Comparison of ENCODE assay signal across 7 cellular contexts in the genomic region with DNA sequence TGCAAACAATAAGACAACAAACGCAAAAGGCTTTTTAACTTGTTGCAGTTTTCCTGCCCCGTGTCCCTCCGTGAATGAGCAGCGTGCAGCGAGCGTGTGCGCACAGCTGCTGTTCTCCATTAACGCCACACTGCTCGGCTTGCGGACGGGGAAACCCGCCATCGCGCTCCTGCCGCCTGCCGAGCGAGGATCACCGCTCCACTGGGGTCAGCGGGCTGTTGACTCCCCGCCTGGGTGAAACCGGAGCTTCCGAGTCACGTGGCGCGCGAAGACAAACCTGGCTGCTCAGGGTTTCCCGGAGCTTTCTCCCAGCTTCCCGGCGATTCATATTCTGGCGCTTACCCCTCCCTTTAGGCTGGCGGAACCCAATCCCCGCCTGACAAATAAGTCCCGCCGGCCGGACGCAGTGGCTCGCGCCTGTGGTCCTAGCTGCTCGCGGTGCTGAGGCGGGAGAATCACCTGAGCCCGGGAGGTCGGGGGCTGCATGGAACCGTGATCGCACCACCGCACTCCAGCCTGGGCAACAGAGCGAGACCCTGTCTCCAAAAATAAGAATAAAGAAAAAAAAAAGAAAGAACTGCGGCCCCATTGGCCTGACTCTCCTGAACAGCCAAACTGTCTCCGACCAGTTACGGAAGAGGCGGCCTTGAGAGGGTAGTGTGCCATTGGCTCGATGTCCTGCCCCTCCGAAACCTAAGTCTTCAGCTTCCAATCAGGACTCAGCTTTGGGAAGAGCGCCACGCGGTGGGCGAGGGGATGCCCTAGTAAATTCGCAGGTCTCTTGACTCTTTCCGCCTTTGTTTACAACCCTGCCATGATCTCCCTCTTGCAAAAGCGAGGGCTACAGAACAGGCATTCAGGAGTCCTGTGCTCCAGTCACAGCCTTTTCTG. TPM values are rescaled to one million over a fixed set of nuclear protein-coding genes. Genes with fewer than 3 reads are reported as not detected.
DNase-seq lines count a peak whose midpoint lies in the region; ATAC-seq, FAIRE-seq and TF ChIP-seq lines count a peak whose summit lies in the region.

CREB3L4 (plus strand) TSS at position 794 of the 891 bp plus-strand sequence. CDS start 624 bp downstream, outside the sequence.

- peak within 1 kb of the TSS; percentile 100 for H3K4me2 ChIP-seq in astrocyte (ENCODE audit: low read length)

- H2AFZ ChIP-seq in astrocyte (ENCODE audit: low read depth, low read length) = peak within 1 kb of the TSS; percentile 87

- ATAC-seq in GM18505 (IDR thresholded peaks at IDR 0.05; ENCODE audit: unreplicated experiment) (peak; percentile 59), HG02970 (IDR thresholded peaks at IDR 0.05; ENCODE audit: low FRiP score, unreplicated experiment) (peak; percentile 60)

- DNase-seq in NCI-H187 (lab: John Stamatoyannopoulos, UW) (peak; percentile 99), T-helper 2 cell (peak in 4 of 5 experiments; percentile 75 to 98 (median 79)), astrocyte (ENCODE audit: low read depth) (peak; percentile 99), hepatic stellate cell (ENCODE audit: low spot score) (peak; percentile 96)

- H3K4me3 Mint-ChIP-seq in astrocyte (ENCODE audit: unreplicated experiment) = peak within 1 kb of the TSS; percentile 90

- no peaks in the 10 kb centered on the region for H3K36me3 Mint-ChIP-seq in astrocyte (ENCODE audit: low read depth, unreplicated experiment)

- H3K9ac ChIP-seq in astrocyte (ENCODE audit: low read length) (peak within 1 kb of the TSS; percentile 81), rectal smooth muscle tissue (ENCODE audit: low read length) (peak within 1 kb of the TSS; percentile 53)

- H3K27ac Mint-ChIP-seq in astrocyte (ENCODE audit: unreplicated experiment) = peak within 1 kb of the TSS; percentile 82

- peaks cover 12% of the 10 kb centered on the region for H3K4me1 Mint-ChIP-seq in astrocyte (ENCODE audit: low read depth, unreplicated experiment)

- no peaks in the 10 kb centered on the region for H3K9me3 Mint-ChIP-seq in astrocyte (ENCODE audit: unreplicated experiment)

- no peaks in the 10 kb centered on the region for H3K27me3 ChIP-seq in astrocyte (ENCODE audit: insufficient read depth, low read length)
- no peaks in the 10 kb centered on the region for H3K27me3 ChIP-seq in rectal smooth muscle tissue (ENCODE audit: control insufficient read depth, insufficient read depth, low read length)

- H3K4me1 ChIP-seq in astrocyte (ENCODE audit: insufficient read depth, low read length) (peaks cover 24% of the 10 kb centered on the region), rectal smooth muscle tissue (ENCODE audit: control insufficient read depth, insufficient read depth, low read length) (peaks cover 14% of the 10 kb centered on the region)

- H3K36me3 ChIP-seq in astrocyte (ENCODE audit: insufficient read depth, low read length) (no peaks in the 10 kb centered on the region), rectal smooth muscle tissue (ENCODE audit: control insufficient read depth, insufficient read depth, low read length) (no peaks in the 10 kb centered on the region)

- H3K9me3 ChIP-seq in astrocyte (ENCODE audit: insufficient read depth, low read depth, low read length) = no peaks in the 10 kb centered on the region

- H4K20me1 ChIP-seq in astrocyte (ENCODE audit: insufficient read depth, low read length) = no peaks in the 10 kb centered on the region

- peaks cover 19% of the 10 kb centered on the region for H3K79me2 ChIP-seq in astrocyte (ENCODE audit: insufficient read depth, low read length)

- TF ChIP-seq POLR2A in GM18505 (IDR thresholded peaks at IDR 0.05; ENCODE audit: borderline replicate concordance, extremely low read depth, insufficient read depth, insufficient read length) = peak; percentile 84

- H3K27ac ChIP-seq in astrocyte (ENCODE audit: low read depth, low read length) (peak within 1 kb of the TSS; percentile 73), rectal smooth muscle tissue (ENCODE audit: low read depth, low read length) (peak within 1 kb of the TSS; percentile 89)

- no peaks in the 10 kb centered on the region for H3K27me3 Mint-ChIP-seq in astrocyte (ENCODE audit: low read depth, unreplicated experiment)

- peak; percentile 39 for TF ChIP-seq CTCF in astrocyte (IDR thresholded peaks at IDR 0.05; ENCODE audit: insufficient read depth, low read depth, low read length)

- FAIRE-seq in astrocyte (lab: Jason Lieb, UNC) = no peak

- H3K4me3 ChIP-seq in astrocyte (ENCODE audit: insufficient read depth, low read depth, low read length) (peak within 1 kb of the TSS; percentile 72), rectal smooth muscle tissue (ENCODE audit: low read length) (peak within 1 kb of the TSS; percentile 71)

RNA-seq across cellular contexts. Expression of gene CREB3L4, which starts in this region (rescaled TPM):
- 5.3 and 6.1 TPM in 2 replicates for total RNA-seq in astrocyte

Comparison
In these comparisons a context has a peak if more than half of its experiments do, and no peak if none do; other contexts are left out.
1. Peak in every context shown above with its lines: DNase-seq, ATAC-seq, H3K4me3 ChIP-seq and H3K27ac ChIP-seq.